ENCODE assay signal across 1 cellular context in the genomic region with DNA sequence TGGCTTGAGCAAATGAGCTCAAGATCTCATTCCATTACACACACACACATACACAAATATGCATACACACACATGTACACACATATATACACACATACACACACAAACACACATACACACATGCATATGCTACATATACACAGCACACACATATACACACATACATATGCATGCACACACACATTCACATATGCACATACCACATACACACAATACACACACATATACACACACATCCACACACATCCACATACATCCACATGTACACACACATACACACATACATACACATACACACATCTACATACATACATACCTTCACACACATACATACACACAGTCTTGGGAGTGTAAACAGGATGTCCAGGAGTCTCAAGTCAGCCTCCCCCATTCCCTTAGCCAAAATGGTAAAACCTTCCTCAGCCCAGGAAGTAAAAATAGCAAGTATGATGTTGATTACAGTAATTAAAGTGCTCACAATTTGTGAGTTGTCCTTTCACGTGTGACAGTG.
TF ChIP-seq lines count a peak whose summit lies in the region.

No MANE protein-coding gene starts in this region.

TF ChIP-seq in H1, 55 proteins besides CTCF, POLR2A, EP300 and RAD21:
- TF ChIP-seq GTF2F1 (IDR thresholded peaks at IDR 0.05; ENCODE audit: borderline replicate concordance, low read depth, low read length) (no peak), CTBP2 (IDR thresholded peaks at IDR 0.05; ENCODE audit: borderline replicate concordance, insufficient read depth, insufficient read length, low read length) (no peak), EGR1 (IDR thresholded peaks at IDR 0.05; ENCODE audit: borderline replicate concordance, low read depth, low read length) (no peak), CBX8 (IDR thresholded peaks at IDR 0.05; ENCODE audit: borderline replicate concordance, low read depth, low read length) (no peak), RBBP5 (IDR thresholded peaks at IDR 0.05; ENCODE audit: borderline replicate concordance, low read depth, low read length) (no peak), CEBPB (IDR thresholded peaks at IDR 0.05; ENCODE audit: low read depth, low read length) (no peak), RFX5 (IDR thresholded peaks at IDR 0.05; ENCODE audit: borderline replicate concordance, low read depth, low read length) (no peak), POLR2AphosphoS5 (IDR thresholded peaks at IDR 0.05; ENCODE audit: low read depth, low read length) (no peak), FOSL1 (IDR thresholded peaks at IDR 0.05; ENCODE audit: insufficient read depth, low read depth, low read length) (no peak), ASH2L (IDR thresholded peaks at IDR 0.05; ENCODE audit: low read length) (no peak), JUND (IDR thresholded peaks at IDR 0.05; ENCODE audit: low read length) (no peak), SP2 (IDR thresholded peaks at IDR 0.05; ENCODE audit: low read length) (no peak), EZH2 (IDR thresholded peaks at IDR 0.05; ENCODE audit: low read depth, low read length, severe bottlenecking) (no peak), PHF8 (conservative IDR thresholded peaks at IDR 0.05; ENCODE audit: low read depth, low read length) (no peak), CHD1 (IDR thresholded peaks at IDR 0.05; ENCODE audit: low read depth, low read length) (no peak), TCF12 (IDR thresholded peaks at IDR 0.05; ENCODE audit: low read depth, low read length) (no peak), SRF (IDR thresholded peaks at IDR 0.05; ENCODE audit: low read depth, low read length) (no peak)
- TF ChIP-seq, protein P1, sequence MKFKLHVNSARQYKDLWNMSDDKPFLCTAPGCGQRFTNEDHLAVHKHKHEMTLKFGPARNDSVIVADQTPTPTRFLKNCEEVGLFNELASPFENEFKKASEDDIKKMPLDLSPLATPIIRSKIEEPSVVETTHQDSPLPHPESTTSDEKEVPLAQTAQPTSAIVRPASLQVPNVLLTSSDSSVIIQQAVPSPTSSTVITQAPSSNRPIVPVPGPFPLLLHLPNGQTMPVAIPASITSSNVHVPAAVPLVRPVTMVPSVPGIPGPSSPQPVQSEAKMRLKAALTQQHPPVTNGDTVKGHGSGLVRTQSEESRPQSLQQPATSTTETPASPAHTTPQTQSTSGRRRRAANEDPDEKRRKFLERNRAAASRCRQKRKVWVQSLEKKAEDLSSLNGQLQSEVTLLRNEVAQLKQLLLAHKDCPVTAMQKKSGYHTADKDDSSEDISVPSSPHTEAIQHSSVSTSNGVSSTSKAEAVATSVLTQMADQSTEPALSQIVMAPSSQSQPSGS (IDR thresholded peaks at IDR 0.05; ENCODE audit: low read length): no peak
- TF ChIP-seq, protein P2, sequence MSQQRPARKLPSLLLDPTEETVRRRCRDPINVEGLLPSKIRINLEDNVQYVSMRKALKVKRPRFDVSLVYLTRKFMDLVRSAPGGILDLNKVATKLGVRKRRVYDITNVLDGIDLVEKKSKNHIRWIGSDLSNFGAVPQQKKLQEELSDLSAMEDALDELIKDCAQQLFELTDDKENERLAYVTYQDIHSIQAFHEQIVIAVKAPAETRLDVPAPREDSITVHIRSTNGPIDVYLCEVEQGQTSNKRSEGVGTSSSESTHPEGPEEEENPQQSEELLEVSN (IDR thresholded peaks at IDR 0.05): no peak
